Comparison of ENCODE assay signal across 8 cellular contexts in genomic region chr11:75576445-75577049, GRCh38. TPM values are rescaled to one million over a fixed set of nuclear protein-coding genes. Genes with fewer than 3 reads are reported as not detected.
DNase-seq lines count a peak whose midpoint lies in the region; ATAC-seq and TF ChIP-seq lines count a peak whose summit lies in the region.

No MANE protein-coding gene starts in this region.

- no peak for TF ChIP-seq CTCF in neural progenitor cell (IDR thresholded peaks at IDR 0.05)

- H3K9me2 ChIP-seq in Karpas-422 (replicated peaks; ENCODE audit: insufficient read depth, low read length), result no peaks in the 10 kb centered on the region

- peaks cover 11% of the 10 kb centered on the region for H3K4me1 Mint-ChIP-seq in central memory CD8-positive, alpha-beta T cell
- peaks cover 11% of the 10 kb centered on the region for H3K4me1 Mint-ChIP-seq in neural progenitor cell

- peak; percentile 84 for DNase-seq in Karpas-422
- no peak for DNase-seq in central memory CD8-positive, alpha-beta T cell (ENCODE audit: low spot score in 2 of 2)
- no peak for DNase-seq in neural progenitor cell (ENCODE audit: low spot score)
- no peak for DNase-seq in DMS53 treated with DMSO at 0.1 percent for 48 hours (lab: John Stamatoyannopoulos, UW; ENCODE audit: unreplicated experiment)
- DNase-seq in SHP77 (lab: John Stamatoyannopoulos, UW), result no peak
- DNase-seq in NCI-H1694 treated with DMSO at 0.1 percent for 48 hours (lab: John Stamatoyannopoulos, UW), result no peak

- H3K27me3 ChIP-seq in Karpas-422 (ENCODE audit: low read length) (no peaks in the 10 kb centered on the region), neural progenitor cell (no peaks in the 10 kb centered on the region)

- H3K36me3 Mint-ChIP-seq in central memory CD8-positive, alpha-beta T cell (ENCODE audit: insufficient read depth), result peaks cover 3% of the 10 kb centered on the region
- H3K36me3 Mint-ChIP-seq in neural progenitor cell, result peaks cover 10% of the 10 kb centered on the region

- H3K4me3 Mint-ChIP-seq in central memory CD8-positive, alpha-beta T cell, result no peak overlapping the region
- H3K4me3 Mint-ChIP-seq in neural progenitor cell, result no peak overlapping the region

- H3K9ac ChIP-seq in Karpas-422 (ENCODE audit: low read length) (no peak overlapping the region), neural progenitor cell (no peak overlapping the region)

- ATAC-seq in GM18867 (IDR thresholded peaks at IDR 0.05; ENCODE audit: unreplicated experiment), result peak; percentile 75
- ATAC-seq in central memory CD8-positive, alpha-beta T cell (replicated peaks; ENCODE audit: extremely low read depth, poor library complexity, severe bottlenecking), result no peak
- ATAC-seq in GM18520 (IDR thresholded peaks at IDR 0.05; ENCODE audit: unreplicated experiment), result no peak

- H3F3A ChIP-seq in neural progenitor cell (ENCODE audit: low read depth), result peaks cover 43% of the 10 kb centered on the region

- H3K4me3 ChIP-seq in Karpas-422 (ENCODE audit: low read length) (no peak overlapping the region), neural progenitor cell (no peak overlapping the region)

- no peaks in the 10 kb centered on the region for H3K9me3 ChIP-seq in Karpas-422 (ENCODE audit: low read length)
- H3K9me3 ChIP-seq in neural progenitor cell (ENCODE audit: low read depth), result no peaks in the 10 kb centered on the region

- peak overlapping the region; percentile 78 for H3K27ac Mint-ChIP-seq in central memory CD8-positive, alpha-beta T cell (ENCODE audit: low read depth)
- H3K27ac Mint-ChIP-seq in neural progenitor cell, result peak overlapping the region; percentile 76

- H4K20me1 ChIP-seq in Karpas-422 (ENCODE audit: insufficient read depth, low read depth, low read length) (no peaks in the 10 kb centered on the region), neural progenitor cell (ENCODE audit: low read depth) (no peaks in the 10 kb centered on the region)

- H3K27ac ChIP-seq in Karpas-422 (ENCODE audit: low read length) (no peak overlapping the region), neural progenitor cell (no peak overlapping the region)

- H3K4me2 ChIP-seq in Karpas-422 (ENCODE audit: low read depth, low read length, poor library complexity, severe bottlenecking) (peak overlapping the region; percentile 26), neural progenitor cell (no peak overlapping the region)

- H3K36me3 ChIP-seq in Karpas-422 (ENCODE audit: insufficient read depth, low read length) (no peaks in the 10 kb centered on the region), neural progenitor cell (no peaks in the 10 kb centered on the region)

- H3K79me2 ChIP-seq in Karpas-422 (ENCODE audit: low read length) (no peaks in the 10 kb centered on the region), neural progenitor cell (ENCODE audit: low read depth) (no peaks in the 10 kb centered on the region)

- H3K27me3 Mint-ChIP-seq in central memory CD8-positive, alpha-beta T cell, result no peaks in the 10 kb centered on the region
- H3K27me3 Mint-ChIP-seq in neural progenitor cell (ENCODE audit: insufficient read depth, low read depth), result peaks cover 12% of the 10 kb centered on the region

- H2AFZ ChIP-seq in Karpas-422 (ENCODE audit: low read length), result peak overlapping the region; percentile 62; the same call in 1 of the 2 replicates
- H2AFZ ChIP-seq in neural progenitor cell (replicated peaks), result no peak overlapping the region

- H3K4me1 ChIP-seq in Karpas-422 (ENCODE audit: low read length) (peaks cover 15% of the 10 kb centered on the region), neural progenitor cell (no peaks in the 10 kb centered on the region)

- no peaks in the 10 kb centered on the region for H3K9me3 Mint-ChIP-seq in central memory CD8-positive, alpha-beta T cell
- no peaks in the 10 kb centered on the region for H3K9me3 Mint-ChIP-seq in neural progenitor cell

RNA-seq across cellular contexts. Expression of gene SERPINH1, which starts 14.5 kb away (rescaled TPM):
- total RNA-seq in Karpas-422 (2014; rRNA removed; shearing (Covaris generic); ENCODE audit: low replicate concordance), result 10.5 and 16.1 TPM in 2 replicates
- 219 and 589 TPM in 2 replicates for total RNA-seq in neural progenitor cell (ENCODE audit: low replicate concordance)

RNA-seq across cellular contexts. Expression of gene GDPD5, which starts 50.8 kb away (rescaled TPM):
- total RNA-seq in Karpas-422 (2014; rRNA removed; shearing (Covaris generic); ENCODE audit: low replicate concordance), result 137 and 237 TPM in 2 replicates
- 11.3 and 32.7 TPM in 2 replicates for total RNA-seq in neural progenitor cell (ENCODE audit: low replicate concordance)

Comparison
In these comparisons a context has a peak if more than half of its experiments do, and no peak if none do; other contexts are left out.
1. RNA of gene SERPINH1, which starts 14.5 kb away (total RNA-seq): 219 to 589 TPM in neural progenitor cell; 10.5 to 16.1 TPM in Karpas-422; every median in the first group is over 10 times any median in the second.